Comparison of ENCODE assay signal across 8 cellular contexts in the genomic region with DNA sequence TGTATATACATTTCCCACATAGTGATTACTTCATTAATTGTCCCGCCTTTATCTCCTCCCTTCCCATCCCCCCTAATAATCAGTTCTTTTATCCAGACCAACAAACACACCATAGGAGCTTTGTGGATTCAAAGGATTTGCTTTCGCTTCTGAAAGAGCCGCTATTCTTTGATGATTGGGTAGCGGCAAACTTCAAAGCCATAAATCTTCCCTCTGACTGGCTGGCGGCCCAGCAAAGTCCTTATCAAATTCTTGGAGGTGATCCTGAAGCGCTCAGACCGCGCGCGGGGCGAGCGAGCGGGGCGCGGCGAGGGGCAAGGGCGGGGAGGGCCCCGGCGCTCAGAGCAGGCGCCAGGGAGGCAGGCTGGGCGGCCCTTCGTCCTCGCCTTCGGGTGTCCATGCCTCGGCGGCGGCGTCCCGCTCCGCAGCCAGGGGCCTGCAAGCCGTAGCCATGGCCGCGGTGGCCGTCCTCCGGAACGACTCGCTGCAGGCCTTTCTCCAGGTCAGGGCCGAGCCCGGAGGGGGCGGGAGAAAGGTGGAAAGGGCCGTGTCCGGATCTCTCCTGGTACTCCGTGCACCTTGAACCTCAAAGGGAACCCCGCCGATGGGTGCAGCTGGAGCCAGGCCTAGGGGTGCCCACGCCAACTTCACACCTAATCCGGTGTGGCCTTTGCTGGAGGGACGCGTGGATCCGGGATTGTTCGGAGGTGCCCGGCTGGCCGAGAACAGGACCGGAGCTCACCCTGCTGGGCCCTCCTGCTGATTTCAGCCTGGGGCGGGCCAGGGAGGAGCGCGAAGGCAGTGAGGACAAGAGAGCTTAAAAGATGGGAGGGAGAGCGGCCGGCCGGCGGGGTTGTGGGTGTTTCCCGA. TPM values are rescaled to one million over a fixed set of nuclear protein-coding genes. Genes with fewer than 3 reads are reported as not detected.
DNase-seq lines count a peak whose midpoint lies in the region; ATAC-seq and TF ChIP-seq lines count a peak whose summit lies in the region.

A gene (plus strand): TSS at position 276 of the 870 bp plus-strand sequence. CDS start 176 bp downstream, at position 452.

- peaks cover 66% of the 10 kb centered on the region for H3K27me3 Mint-ChIP-seq in activated CD4-positive, alpha-beta T cell treated with anti-CD3 and anti-CD28 coated beads for 36 hours
- H3K27me3 Mint-ChIP-seq in activated naive CD4-positive, alpha-beta T cell treated with anti-CD3 and anti-CD28 coated beads for 36 hours (ENCODE audit: low read depth), result peaks cover 67% of the 10 kb centered on the region

- H3K27ac Mint-ChIP-seq in activated CD4-positive, alpha-beta T cell treated with anti-CD3 and anti-CD28 coated beads for 36 hours, result no peak within 1 kb of the TSS
- no peak within 1 kb of the TSS for H3K27ac Mint-ChIP-seq in activated naive CD4-positive, alpha-beta T cell treated with anti-CD3 and anti-CD28 coated beads for 36 hours

- ATAC-seq in activated CD4-positive, alpha-beta T cell treated with anti-CD3 and anti-CD28 coated beads for 36 hours, result peak; percentile 52
- ATAC-seq in omental fat pad (ENCODE audit: low FRiP score) (peak; percentile 67), HG03196 (IDR thresholded peaks at IDR 0.05; ENCODE audit: unreplicated experiment) (no peak)

- TF ChIP-seq CTCF in omental fat pad (IDR thresholded peaks at IDR 0.05), result no peak

- POLR2A ChIA-PET in activated CD4-positive, alpha-beta T cell treated with anti-CD3 and anti-CD28 coated beads for 36 hours (lab: Charles Lee), result no interaction called here

- intact Hi-C loops in activated CD4-positive, alpha-beta T cell treated with anti-CD3 and anti-CD28 coated beads for 36 hours (cut with DNase I, micrococcal nuclease), result loop anchor here (1.0 to 10.0 kb wide), 11 partner anchors 55 to 1387 kb away; a partner anchor contains a TSS
- intact Hi-C loops in activated naive CD4-positive, alpha-beta T cell treated with anti-CD3 and anti-CD28 coated beads for 36 hours (cut with micrococcal nuclease), result loop anchor here (1.0 kb wide), 1 partner anchor 100 kb away; no protein-coding TSS in a partner anchor

- H3K36me3 Mint-ChIP-seq in activated CD4-positive, alpha-beta T cell treated with anti-CD3 and anti-CD28 coated beads for 36 hours (ENCODE audit: low read depth), result no peaks in the 10 kb centered on the region
- no peaks in the 10 kb centered on the region for H3K36me3 Mint-ChIP-seq in activated naive CD4-positive, alpha-beta T cell treated with anti-CD3 and anti-CD28 coated beads for 36 hours (ENCODE audit: low read depth)

- peak; percentile 48 for DNase-seq in activated CD4-positive, alpha-beta T cell treated with anti-CD3 and anti-CD28 coated beads for 36 hours
- DNase-seq in activated CD4-positive, alpha-beta T cell treated with anti-CD3 and anti-CD28 coated beads for 1 hour, result no peak
- DNase-seq in NCI-H345 treated with DMSO at 0.1 percent for 48 hours (lab: John Stamatoyannopoulos, UW; ENCODE audit: unreplicated experiment) (peak; percentile 47), glomerular endothelial cell (ENCODE audit: extremely low read depth, low read depth, low spot score) (peak; percentile 9), omental fat pad (ENCODE audit: low spot score) (no peak), NK-92 (lab: John Stamatoyannopoulos, UW; ENCODE audit: unreplicated experiment) (no peak)
- DNase-seq in activated naive CD4-positive, alpha-beta T cell treated with anti-CD3 and anti-CD28 coated beads for 36 hours, result no peak

- peak within 1 kb of the TSS; percentile 70 for H3K4me3 Mint-ChIP-seq in activated CD4-positive, alpha-beta T cell treated with anti-CD3 and anti-CD28 coated beads for 36 hours
- H3K4me3 Mint-ChIP-seq in activated naive CD4-positive, alpha-beta T cell treated with anti-CD3 and anti-CD28 coated beads for 36 hours, result peak within 1 kb of the TSS; percentile 76

- peaks cover 26% of the 10 kb centered on the region for H3K4me1 Mint-ChIP-seq in activated CD4-positive, alpha-beta T cell treated with anti-CD3 and anti-CD28 coated beads for 36 hours
- peaks cover 33% of the 10 kb centered on the region for H3K4me1 Mint-ChIP-seq in activated naive CD4-positive, alpha-beta T cell treated with anti-CD3 and anti-CD28 coated beads for 36 hours (ENCODE audit: low read depth)

- no peaks in the 10 kb centered on the region for H3K9me3 Mint-ChIP-seq in activated CD4-positive, alpha-beta T cell treated with anti-CD3 and anti-CD28 coated beads for 36 hours (ENCODE audit: low read depth)
- no peaks in the 10 kb centered on the region for H3K9me3 Mint-ChIP-seq in activated naive CD4-positive, alpha-beta T cell treated with anti-CD3 and anti-CD28 coated beads for 36 hours

- CTCF ChIA-PET in activated CD4-positive, alpha-beta T cell treated with anti-CD3 and anti-CD28 coated beads for 36 hours (lab: Charles Lee), result interaction anchor here (1.2 to 1.6 kb wide), 3 partner anchors 101 to 391 kb away, joined by 5 to 9 read pairs (median 7); a partner anchor contains a TSS
- CTCF ChIA-PET in activated naive CD4-positive, alpha-beta T cell treated with anti-CD3 and anti-CD28 coated beads for 36 hours (lab: Charles Lee), result interaction anchor here (0.6 to 2.7 kb wide), 5 partner anchors 51 to 306 kb away, joined by 3 to 10 read pairs (median 5); a partner anchor contains a TSS

RNA-seq across cellular contexts. Expression of the gene that starts here (rescaled TPM):
- under 1 TPM in 1 of 2 experiments, not detected in 1; 0.37 TPM for total RNA-seq in activated CD4-positive, alpha-beta T cell treated with anti-CD3 and anti-CD28 coated beads for 36 hours
- total RNA-seq in activated naive CD4-positive, alpha-beta T cell treated with anti-CD3 and anti-CD28 coated beads for 36 hours, result not detected
- total RNA-seq in glomerular endothelial cell, result 0.06 TPM in 1 of 2 replicates, not detected in the other
- 10 to 100 TPM in 1 of 4 donors, under 1 TPM in 1, not detected in 2; 0.65 to 22.1 TPM for total RNA-seq in omental fat pad

Comparison
In these comparisons a context has a peak if more than half of its experiments do, and no peak if none do; other contexts are left out.
1. Peak in DNase-seq and ATAC-seq in activated CD4-positive, alpha-beta T cell treated with anti-CD3 and anti-CD28 coated beads for 36 hours; RNA of the gene not detected or under 1 TPM.
2. Peak in DNase-seq in glomerular endothelial cell; RNA of the gene not detected or under 1 TPM.